In genomic region chr1:56525463-56526155, GRCh38 we compare ENCODE assay signal across 7 cellular contexts. TPM values are rescaled to one million over a fixed set of nuclear protein-coding genes. Genes with fewer than 3 reads are reported as not detected.
A peak's percentile ranks its signal among the peaks of the same experiment; 100 is the strongest.
DNase-seq lines count a peak whose midpoint lies in the region; ATAC-seq, FAIRE-seq and TF ChIP-seq lines count a peak whose summit lies in the region.

No MANE protein-coding gene starts in this region.

- no peaks in the 10 kb centered on the region for H4K20me1 ChIP-seq in H1 (replicated peaks in 1 of 2; ENCODE audit: control insufficient read depth in 1 of 2, insufficient read depth in 2 of 2, low read length in 2 of 2)

- no peak overlapping the region for H2AK5ac ChIP-seq in H1 (ENCODE audit: low read depth, low read length)

- no peaks in the 10 kb centered on the region for H3K9me3 ChIP-seq in H1 (ENCODE audit: insufficient read depth in 2 of 2, low read depth in 1 of 2, low read length in 1 of 2)

- TF ChIP-seq CTCF in H1 (IDR thresholded peaks at IDR 0.05; ENCODE audit: control extremely low read depth in 1 of 3, insufficient read depth in 1 of 3, low read depth in 1 of 3, low read length in 3 of 3): no peak

- H2BK12ac ChIP-seq in H1 (ENCODE audit: low read depth, low read length): 0 out of 2 replicates have a peak overlapping the region, but pooled peaks have one; percentile 2

- peaks cover 11 to 66% (median 22%) of the 10 kb centered on the region in 4 experiments; a peak in 7 of 8 replicates for H3K36me3 ChIP-seq in H1 (ENCODE audit: control insufficient read depth in 2 of 4, insufficient read depth in 4 of 4, low read length in 3 of 4)

- no peak overlapping the region for H4K91ac ChIP-seq in H1 (replicated peaks; ENCODE audit: insufficient read length, low read length)

- H3K79me1 ChIP-seq in H1 (ENCODE audit: low read depth, low read length): peaks cover 16% of the 10 kb centered on the region

- peaks cover 16 to 91% of the 10 kb centered on the region in 2 experiments for H3K79me2 ChIP-seq in H1 (ENCODE audit: control insufficient read depth in 1 of 2, insufficient read depth in 2 of 2, low read length in 2 of 2)

- WGBS in H1 (ENCODE audit: extremely low coverage in 1 of 2, insufficient coverage in 1 of 2, insufficient read length in 1 of 2, insufficient replicate concordance in 2 of 2, low coverage in 1 of 2, low lambda C conversion rate in 2 of 2, missing lambda C conversion rate in 1 of 2), 2 experiments: 88% methylated on average over 5 of the region's 5 CpGs; no CpG with 5 or more reads in 1 of the 2 experiments

- H2BK20ac ChIP-seq in H1 (ENCODE audit: low read length): no peak overlapping the region

- no peak overlapping the region for H2AFZ ChIP-seq in H1 (ENCODE audit: low read length)

- H2BK120ac ChIP-seq in H1 (replicated peaks; ENCODE audit: low read depth, low read length): no peak overlapping the region

- no peak overlapping the region for H3K9ac ChIP-seq in H1 (replicated peaks in 1 of 4; ENCODE audit: extremely low read depth in 1 of 4, low read depth in 3 of 4, low read length in 3 of 4)

- peak overlapping the region; percentile 19 for H3K4ac ChIP-seq in H1 (replicated peaks; ENCODE audit: insufficient read length, low read depth, low read length)

- no peak overlapping the region for H4K8ac ChIP-seq in H1 (ENCODE audit: extremely low read depth, insufficient read depth, low read length)

- H3K23ac ChIP-seq in H1 (ENCODE audit: insufficient read length): no peak overlapping the region

- CTCF ChIA-PET in H1 (lab: Charles Lee; ENCODE audit: partially characterized antibody): interaction anchor here (0.5 to 1.1 kb wide), 6 partner anchors 9 to 594 kb away, joined by 3 to 4 read pairs (median 3); no protein-coding TSS in a partner anchor

- FAIRE-seq in H1 (lab: Jason Lieb, UNC): no peak

- H3K4me1 ChIP-seq in H1 (replicated peaks in 1 of 4; ENCODE audit: control insufficient read depth in 3 of 4, insufficient read depth in 4 of 4, low read length in 3 of 4): peaks cover 0 to 19% (median 14%) of the 10 kb centered on the region in 4 experiments; a peak in 6 of 7 replicates

- H3K4me3 ChIP-seq in H1 (ENCODE audit: extremely low read depth in 1 of 4, insufficient read depth in 2 of 4, low read depth in 3 of 4, low read length in 4 of 4): no peak overlapping the region

- no peak overlapping the region for H3K27ac ChIP-seq in H1 (ENCODE audit: low read depth, low read length)

- no peak for TF ChIP-seq RAD21 in H1 (IDR thresholded peaks at IDR 0.05 in 1 of 2, conservative IDR thresholded peaks at IDR 0.05 in 1 of 2; ENCODE audit: low read depth in 2 of 2, low read length in 2 of 2)

- no peak overlapping the region for H4K5ac ChIP-seq in H1 (ENCODE audit: insufficient read length, low read depth, low read length)

- ATAC-seq in GM18867 (IDR thresholded peaks at IDR 0.05; ENCODE audit: unreplicated experiment) (peak; percentile 83), HG02623 (IDR thresholded peaks at IDR 0.05; ENCODE audit: unreplicated experiment) (peak; percentile 77)
- peak; percentile 53 for ATAC-seq in stimulated activated naive CD8-positive, alpha-beta T cell treated with anti-CD3 and anti-CD28 coated beads, Interleukin-15, Interleukin-2, amounts not matched to agents 100 U/mL and 50 U/mL, for 24 hours

- no peak overlapping the region for H2BK15ac ChIP-seq in H1 (ENCODE audit: low read length)

- no peaks in the 10 kb centered on the region for H3K27me3 ChIP-seq in H1 (replicated peaks in 1 of 4; ENCODE audit: control insufficient read depth in 3 of 4, extremely low read depth in 1 of 4, insufficient read depth in 3 of 4, low read length in 3 of 4)

- TF ChIP-seq EP300 in H1 (IDR thresholded peaks at IDR 0.05; ENCODE audit: borderline replicate concordance in 1 of 2, low read depth in 2 of 2, low read length in 2 of 2): no peak

- peak overlapping the region; percentile 60; the same call in 1 of the 2 replicates for H2BK5ac ChIP-seq in H1 (ENCODE audit: low read depth, low read length)

- no peak overlapping the region for H3K4me2 ChIP-seq in H1 (ENCODE audit: insufficient read depth in 1 of 2, low read depth in 2 of 2, low read length in 2 of 2)

- POLR2A ChIA-PET in H1 (lab: Charles Lee; ENCODE audit: partially characterized antibody): interaction anchor here (0.7 to 1.0 kb wide), 2 partner anchors 10 to 31 kb away, joined by 3 read pairs; no protein-coding TSS in a partner anchor

- no peak for TF ChIP-seq POLR2A in H1 (IDR thresholded peaks at IDR 0.05; ENCODE audit: control extremely low read depth in 1 of 2, low read depth in 2 of 2, low read length in 2 of 2)
- TF ChIP-seq POLR2A in erythroblast (IDR thresholded peaks at IDR 0.05; ENCODE audit: low read length): no peak

- H3K56ac ChIP-seq in H1 (replicated peaks; ENCODE audit: insufficient read length, low read depth, low read length): no peak overlapping the region

- peak; percentile 41 for DNase-seq in NAMALWA (ENCODE audit: low spot score)
- no peak for DNase-seq in H1 (ENCODE audit: low read depth in 1 of 2, low spot score in 2 of 2)
- DNase-seq in stimulated activated naive CD8-positive, alpha-beta T cell treated with anti-CD3 and anti-CD28 coated beads, Interleukin-15, Interleukin-2, amounts not matched to agents 100 U/mL and 50 U/mL, for 24 hours: peak; percentile 11
- no peak for DNase-seq in erythroblast (lab: John Stamatoyannopoulos, UW)
- no peak for DNase-seq in activated CD4-positive, alpha-beta T cell treated with anti-CD3 and anti-CD28 coated beads, Interleukin-2, amount 50 U/mL, for 1 hour

- H3K23me2 ChIP-seq in H1 (ENCODE audit: low read depth, low read length): no peaks in the 10 kb centered on the region

- no peak overlapping the region for H3K14ac ChIP-seq in H1 (ENCODE audit: insufficient read length)

- H3K18ac ChIP-seq in H1 (ENCODE audit: extremely low read depth, low read length): no peak overlapping the region

TF ChIP-seq in H1, 55 proteins besides CTCF, POLR2A, EP300 and RAD21:
- no peak for TF ChIP-seq TAF1 (IDR thresholded peaks at IDR 0.05; ENCODE audit: low read depth, low read length)

RNA-seq across cellular contexts. Expression of gene PLPP3, which starts 53.8 kb away (rescaled TPM):
- total RNA-seq in H1 (2021; fragmentation: NEBNext Ultra II Directional; extraction: Animal tissue kit (Norgen Biotek cat#: 25700)): 30.6 and 33.2 TPM in 2 replicates
- polyA plus RNA-seq in H1 (2011; rRNA removed): 40.4 and 42.0 TPM in 2 replicates
- 38.1 TPM for polyA plus RNA-seq in H1 (2011; cell fraction: cytosol; rRNA removed)
- polyA plus RNA-seq in H1 (2011; cell fraction: nucleus; rRNA removed): 53.1 TPM
- polyA plus RNA-seq in H1 (2012, experiment 1 of 2): 25.9 to 27.9 TPM (median 26.2 TPM) in 4 replicates
- 7.0 TPM for polyA plus RNA-seq in H1 (2012, experiment 2 of 2)
- polyA plus RNA-seq in H1 (2013, experiment 1 of 2): 66.2 TPM
- 62.3 TPM for polyA plus RNA-seq in H1 (2013, experiment 2 of 2)
- polyA minus RNA-seq in H1 (2011; rRNA and poly(A)+ RNA removed): 55.8 and 62.3 TPM in 2 replicates
- 33.3 TPM for polyA minus RNA-seq in H1 (2011; cell fraction: cytosol; rRNA and poly(A)+ RNA removed)
- 80.3 TPM for polyA minus RNA-seq in H1 (2011; cell fraction: nucleus; rRNA and poly(A)+ RNA removed)

Comparison
In these comparisons a context has a peak if more than half of its experiments do, and no peak if none do; other contexts are left out.
1. DNase-seq: peak in NAMALWA (single experiment) and stimulated activated naive CD8-positive, alpha-beta T cell treated with anti-CD3 and anti-CD28 coated beads, Interleukin-15, Interleukin-2, amounts not matched to agents 100 U/mL and 50 U/mL, for 24 hours (single experiment); none in H1 (0 of 2), erythroblast (0 of 2) and activated CD4-positive, alpha-beta T cell treated with anti-CD3 and anti-CD28 coated beads, Interleukin-2, amount 50 U/mL, for 1 hour (single experiment).
2. Peak in every context shown above with its lines, with median percentiles within 50 percentile points of each other: ATAC-seq.